Comparison of ENCODE assay signal across 18 cellular contexts in genomic region chr9:91004484-91004883, GRCh38.
"Had no signal": no experiment of that assay in that cellular context is flagged by ENCODE, and none has a peak within 500 bp of the region (broad histone marks: within the 10 kb centered on the region; RNA-seq: fewer than 3 reads in every experiment).

No MANE protein-coding gene starts in this region.

- DNase-seq: activated CD4-positive, alpha-beta T cell treated with anti-CD3 and anti-CD28 coated beads, Interleukin-2, amount 50 U/mL, for 1 hour; activated CD4-positive, CD25-positive, alpha-beta regulatory T cell treated with anti-CD3 and anti-CD28 coated beads, Interleukin-2, amount 50 U/mL, for 72 hours; activated CD8-positive, alpha-beta T cell treated with anti-CD3 and anti-CD28 coated beads, Interleukin-2, amount 10 ng/mL, durations not matched to agents 7 days and 5 days; activated gamma-delta T cell treated with Interleukin-2 at 50 U/mL for 16 hours; aorta; caudate nucleus; effector memory CD8-positive, alpha-beta T cell; immature natural killer cell; left ventricle myocardium inferior; naive thymus-derived CD8-positive, alpha-beta T cell; psoas muscle; right cardiac atrium; stimulated activated CD4-positive, alpha-beta T cell treated with anti-CD3 and anti-CD28 coated beads, Interleukin-2, amount 100 ng/mL, for 24 hours; stomach; transverse colon had no signal

- H3K4me3 ChIP-seq: esophagus muscularis mucosa, left ventricle myocardium inferior, psoas muscle, stomach, transverse colon, vagina had no signal

- H3K27ac ChIP-seq: esophagus muscularis mucosa, left ventricle myocardium inferior, psoas muscle, stomach, transverse colon, vagina had no signal

- ATAC-seq: activated CD8-positive, alpha-beta T cell treated with anti-CD3 and anti-CD28 coated beads, Interleukin-2, amount 10 ng/mL, durations not matched to agents 7 days and 5 days; effector memory CD8-positive, alpha-beta T cell; naive thymus-derived CD8-positive, alpha-beta T cell; psoas muscle; right cardiac atrium; stimulated activated effector memory CD8-positive, alpha-beta T cell treated with anti-CD3 and anti-CD28 coated beads, Interleukin-12 subunit alpha, Interleukin-12 subunit beta, amount 100 ng/mL, for 72 hours had no signal

- H3K4me1 ChIP-seq: esophagus muscularis mucosa, left ventricle myocardium inferior, psoas muscle, stomach, transverse colon, vagina had no signal

- H3K27me3 ChIP-seq: esophagus muscularis mucosa, stomach, transverse colon, vagina had no signal
